8 cellular contexts compared by ENCODE assay signal in the genomic region with DNA sequence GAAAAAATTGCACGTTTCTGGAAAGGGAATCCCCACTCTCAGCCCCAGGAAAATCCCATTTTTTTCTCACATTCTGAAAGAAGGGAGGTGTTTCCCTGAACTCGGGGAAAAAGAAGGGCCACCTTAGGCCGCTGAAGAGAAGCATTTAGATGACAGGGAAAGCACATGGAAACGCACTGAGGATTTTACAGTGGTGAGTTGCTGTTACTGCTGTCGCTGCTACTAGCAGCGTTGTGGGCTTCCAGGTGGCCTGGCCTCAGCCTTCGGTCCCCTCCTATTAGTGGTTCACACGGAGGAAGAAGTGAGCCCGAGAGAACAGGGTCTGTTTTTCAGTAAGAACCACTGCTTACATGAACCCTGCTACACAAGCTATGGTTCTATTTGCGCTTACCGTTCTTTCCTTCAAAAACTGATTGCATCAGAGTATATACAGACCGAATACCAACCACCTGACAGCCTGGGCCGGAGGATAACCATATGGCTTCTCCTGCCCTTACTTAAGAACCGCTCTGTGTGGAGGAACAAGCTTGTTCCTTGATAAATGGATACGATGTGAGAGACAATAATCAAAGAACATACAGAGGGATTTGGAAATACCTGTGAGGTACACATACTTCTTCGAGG. TPM values are rescaled to one million over a fixed set of nuclear protein-coding genes. Genes with fewer than 3 reads are reported as not detected.
DNase-seq lines count a peak whose midpoint lies in the region; ATAC-seq and TF ChIP-seq lines count a peak whose summit lies in the region.

No MANE protein-coding gene starts in this region.

- peak overlapping the region; percentile 94 to 98 for H3K4me3 Mint-ChIP-seq in H9
- H3K4me3 Mint-ChIP-seq in activated T-helper 1 cell treated with anti-CD3 and anti-CD28 coated beads, Interleukin-12 subunit alpha, Interleukin-12 subunit beta, Interleukin-2, Interleukin-4 antibody, amounts not matched to agents 30 ng/mL and 10 ng/mL and 1 ng/mL, durations not matched to agents 14 hours and 24 hours and 36 hours = no peak overlapping the region
- H3K4me3 Mint-ChIP-seq in CD4-positive, alpha-beta T cell = no peak overlapping the region

- no peaks in the 10 kb centered on the region for H3K9me3 ChIP-seq in H9 (ENCODE audit: control insufficient read depth, low read depth, low read length)
- no peaks in the 10 kb centered on the region for H3K9me3 ChIP-seq in PC-3 (ENCODE audit: low read length)
- H3K9me3 ChIP-seq in CD4-positive, alpha-beta T cell (ENCODE audit: control insufficient read depth, low read length) = no peaks in the 10 kb centered on the region

- POLR2A ChIA-PET in PC-3 (lab: Charles Lee; ENCODE audit: unreplicated experiment) = no interaction called here
- POLR2A ChIA-PET in CD4-positive, alpha-beta T cell (lab: Charles Lee) = no interaction called here

- H4K91ac ChIP-seq in H9 (ENCODE audit: insufficient read length, low read depth, low read length) = no peak overlapping the region

- no peaks in the 10 kb centered on the region for H3K27me3 Mint-ChIP-seq in H9 (ENCODE audit: low read depth)
- peaks cover 47% of the 10 kb centered on the region for H3K27me3 Mint-ChIP-seq in activated T-helper 1 cell treated with anti-CD3 and anti-CD28 coated beads, Interleukin-12 subunit alpha, Interleukin-12 subunit beta, Interleukin-2, Interleukin-4 antibody, amounts not matched to agents 30 ng/mL and 10 ng/mL and 1 ng/mL, durations not matched to agents 14 hours and 24 hours and 36 hours (ENCODE audit: insufficient read depth)
- peaks cover 53% of the 10 kb centered on the region for H3K27me3 Mint-ChIP-seq in CD4-positive, alpha-beta T cell

- H4K20me1 ChIP-seq in H9 (ENCODE audit: control insufficient read depth, insufficient read depth, insufficient read length) = no peaks in the 10 kb centered on the region
- H4K20me1 ChIP-seq in PC-3 (ENCODE audit: low read length) = no peaks in the 10 kb centered on the region

- H3K4me3 ChIP-seq in PC-3 (ENCODE audit: low read length) (no peak overlapping the region), retinal pigment epithelial cell (ENCODE audit: low read length) (peak overlapping the region; percentile 96)

- H3K56ac ChIP-seq in H9 (ENCODE audit: insufficient read length, low read depth, low read length) = no peak overlapping the region

- no peaks in the 10 kb centered on the region for H3K9me2 ChIP-seq in PC-3 (replicated peaks; ENCODE audit: low read length)

- no peaks in the 10 kb centered on the region for H3K9me3 Mint-ChIP-seq in H9
- H3K9me3 Mint-ChIP-seq in activated T-helper 1 cell treated with anti-CD3 and anti-CD28 coated beads, Interleukin-12 subunit alpha, Interleukin-12 subunit beta, Interleukin-2, Interleukin-4 antibody, amounts not matched to agents 30 ng/mL and 10 ng/mL and 1 ng/mL, durations not matched to agents 14 hours and 24 hours and 36 hours = no peaks in the 10 kb centered on the region
- no peaks in the 10 kb centered on the region for H3K9me3 Mint-ChIP-seq in CD4-positive, alpha-beta T cell

- H3K4me1 Mint-ChIP-seq in H9 = peaks cover 53 to 54% of the 10 kb centered on the region in 2 experiments
- peaks cover 6% of the 10 kb centered on the region for H3K4me1 Mint-ChIP-seq in activated T-helper 1 cell treated with anti-CD3 and anti-CD28 coated beads, Interleukin-12 subunit alpha, Interleukin-12 subunit beta, Interleukin-2, Interleukin-4 antibody, amounts not matched to agents 30 ng/mL and 10 ng/mL and 1 ng/mL, durations not matched to agents 14 hours and 24 hours and 36 hours (ENCODE audit: low read depth)
- H3K4me1 Mint-ChIP-seq in CD4-positive, alpha-beta T cell (ENCODE audit: low read depth) = peaks cover 7% of the 10 kb centered on the region

- H3K79me1 ChIP-seq in H9 (ENCODE audit: insufficient read depth, low read depth, low read length, poor library complexity, severe bottlenecking) = no peaks in the 10 kb centered on the region

- H4K5ac ChIP-seq in H9 (ENCODE audit: insufficient read length, low read depth, low read length) = no peak overlapping the region

- H3K36me3 ChIP-seq in PC-3 (ENCODE audit: low read depth, low read length) = no peaks in the 10 kb centered on the region

- H3K27me3 ChIP-seq in H9 (ENCODE audit: insufficient read depth, low read length) = no peaks in the 10 kb centered on the region
- H3K27me3 ChIP-seq in PC-3 (ENCODE audit: low read length) = no peaks in the 10 kb centered on the region
- peaks cover 18% of the 10 kb centered on the region for H3K27me3 ChIP-seq in CD4-positive, alpha-beta T cell (ENCODE audit: control insufficient read depth, insufficient read depth, low read length)

- no peak overlapping the region for H3K4ac ChIP-seq in H9 (ENCODE audit: low read depth, low read length)

- peaks cover 0 to 1% (median under 1%) of the 10 kb centered on the region in 3 experiments; a peak in 3 of 7 replicates for H3K36me3 Mint-ChIP-seq in H9 (ENCODE audit: insufficient read depth in 1 of 3, low read depth in 3 of 3)
- no peaks in the 10 kb centered on the region for H3K36me3 Mint-ChIP-seq in activated T-helper 1 cell treated with anti-CD3 and anti-CD28 coated beads, Interleukin-12 subunit alpha, Interleukin-12 subunit beta, Interleukin-2, Interleukin-4 antibody, amounts not matched to agents 30 ng/mL and 10 ng/mL and 1 ng/mL, durations not matched to agents 14 hours and 24 hours and 36 hours (ENCODE audit: low read depth)
- H3K36me3 Mint-ChIP-seq in CD4-positive, alpha-beta T cell (ENCODE audit: low read depth) = no peaks in the 10 kb centered on the region

- no peaks in the 10 kb centered on the region for H3F3A ChIP-seq in PC-3 (ENCODE audit: low read length, unreplicated experiment)

- peak overlapping the region; percentile 90 for H3K4me2 ChIP-seq in H9 (ENCODE audit: insufficient read depth, insufficient read length, low read length)
- no peak overlapping the region for H3K4me2 ChIP-seq in PC-3 (ENCODE audit: low read length)

- H3K79me2 ChIP-seq in H9 (ENCODE audit: insufficient read depth, low read length) = peaks cover 17% of the 10 kb centered on the region
- H3K79me2 ChIP-seq in PC-3 (ENCODE audit: low read length) = no peaks in the 10 kb centered on the region

- H3K14ac ChIP-seq in H9 (ENCODE audit: insufficient read depth, low read length) = peak overlapping the region; percentile 68; the same call in 1 of the 2 replicates

- CTCF ChIA-PET in PC-3 (lab: Charles Lee) = no interaction called here
- CTCF ChIA-PET in CD4-positive, alpha-beta T cell (lab: Charles Lee) = no interaction called here

- in situ Hi-C loops in GM13976 (cut with MboI; ENCODE audit: low sequenced_read_pairs, unreplicated experiment) = no loop called here

- H3K18ac ChIP-seq in H9 (ENCODE audit: insufficient read length, low read depth, low read length) = peak overlapping the region; percentile 74

- no peak overlapping the region for H2BK12ac ChIP-seq in H9 (ENCODE audit: insufficient read length, low read depth, low read length)

- TF ChIP-seq CTCF in H9 (conservative IDR thresholded peaks at IDR 0.05) = peak; percentile 47; the same call in 2 of the 3 replicates
- no peak for TF ChIP-seq CTCF in PC-3 (conservative IDR thresholded peaks at IDR 0.05; ENCODE audit: low read depth, low read length)
- peak; percentile 19 for TF ChIP-seq CTCF in retinal pigment epithelial cell (conservative IDR thresholded peaks at IDR 0.05; ENCODE audit: low read depth, low read length)
- TF ChIP-seq CTCF in CD4-positive, alpha-beta T cell (IDR thresholded peaks at IDR 0.05) = no peak
- no peak for TF ChIP-seq CTCF in GM13976 (IDR thresholded peaks at IDR 0.05; ENCODE audit: borderline replicate concordance, control extremely low read depth, extremely low read depth, insufficient read depth, missing control alignments)

- H3K27ac ChIP-seq in H9 (ENCODE audit: insufficient read length, low read depth, low read length) (peak overlapping the region; percentile 87), PC-3 (ENCODE audit: low read length) (no peak overlapping the region)
- no peak overlapping the region for H3K27ac ChIP-seq in CD4-positive, alpha-beta T cell (ENCODE audit: low read depth, low read length)

- no peak overlapping the region for H2BK20ac ChIP-seq in H9 (ENCODE audit: low read depth, low read length, poor library complexity, severe bottlenecking)

- H3K9ac ChIP-seq in H9 (ENCODE audit: extremely low read depth, insufficient read length, low read length) = peak overlapping the region; percentile 73
- H3K9ac ChIP-seq in PC-3 (ENCODE audit: low read length) = no peak overlapping the region

- H3K23ac ChIP-seq in H9 (ENCODE audit: insufficient read length, low read depth, low read length) = peak overlapping the region; percentile 14

- H2BK5ac ChIP-seq in H9 (ENCODE audit: insufficient read length, low read length) = no peak overlapping the region

- no CpG with 5 or more reads among the region's 16 CpGs for WGBS in H9 (ENCODE audit: extremely low coverage, insufficient read length, low lambda C conversion rate)

- H2BK15ac ChIP-seq in H9 (ENCODE audit: low read depth, low read length) = no peak overlapping the region

- no peak overlapping the region for H4K8ac ChIP-seq in H9 (replicated peaks; ENCODE audit: insufficient read length, low read depth, low read length)

- ATAC-seq in PC-3 (0 out of 2 replicates have a peak, but pooled peaks have one; percentile 20), left cardiac atrium (peak; percentile 42 to 53)
- ATAC-seq in CD4-positive, alpha-beta T cell (ENCODE audit: poor library complexity) = no peak

- H3T11ph ChIP-seq in H9 (ENCODE audit: low read length) = no peak overlapping the region

- H3K27ac Mint-ChIP-seq in H9 = peak overlapping the region; percentile 91 to 98 (median 97)
- no peak overlapping the region for H3K27ac Mint-ChIP-seq in activated T-helper 1 cell treated with anti-CD3 and anti-CD28 coated beads, Interleukin-12 subunit alpha, Interleukin-12 subunit beta, Interleukin-2, Interleukin-4 antibody, amounts not matched to agents 30 ng/mL and 10 ng/mL and 1 ng/mL, durations not matched to agents 14 hours and 24 hours and 36 hours
- no peak overlapping the region for H3K27ac Mint-ChIP-seq in CD4-positive, alpha-beta T cell

- intact Hi-C loops in PC-3 (cut with micrococcal nuclease) = no loop called here
- intact Hi-C loops in left cardiac atrium (cut with DNase I) = no loop called here
- intact Hi-C loops in activated T-helper 1 cell treated with anti-CD3 and anti-CD28 coated beads, Interleukin-12 subunit alpha, Interleukin-12 subunit beta, Interleukin-2, Interleukin-4 antibody, amounts not matched to agents 30 ng/mL and 10 ng/mL and 1 ng/mL, durations not matched to agents 14 hours and 24 hours and 36 hours (cut with micrococcal nuclease) = no loop called here
- intact Hi-C loops in CD4-positive, alpha-beta T cell (cut with DNase I, micrococcal nuclease) = no loop called here

- H3K4me1 ChIP-seq in H9 (ENCODE audit: insufficient read depth, low read length) (peaks cover 5% of the 10 kb centered on the region; the same call in 1 of the 2 replicates), PC-3 (ENCODE audit: insufficient read depth, low read length) (no peaks in the 10 kb centered on the region; the same call in 1 of the 2 replicates)

- peak; percentile 75 for DNase-seq in H9
- no peak for DNase-seq in PC-3
- peak; percentile 20 for DNase-seq in left cardiac atrium
- no peak for DNase-seq in retinal pigment epithelial cell (ENCODE audit: low read depth)
- DNase-seq in activated T-helper 1 cell treated with anti-CD3 and anti-CD28 coated beads, Interleukin-12 subunit alpha, Interleukin-12 subunit beta, Interleukin-2, Interleukin-4 antibody, amounts not matched to agents 30 ng/mL and 10 ng/mL and 1 ng/mL, durations not matched to agents 14 hours and 24 hours and 36 hours (ENCODE audit: low spot score) = no peak
- DNase-seq in activated T-cell treated with anti-CD3 and anti-CD28 coated beads, Interleukin-2, amount 50 U/mL, for 48 hours = no peak
- DNase-seq in CD4-positive, alpha-beta T cell = no peak
- no peak for DNase-seq in GM13976 (ENCODE audit: low spot score)

- H2AK5ac ChIP-seq in H9 (ENCODE audit: insufficient read length, low read length) = no peak overlapping the region

- H3K23me2 ChIP-seq in H9 (ENCODE audit: insufficient read length, low read depth, low read length, poor library complexity, severe bottlenecking) = no peaks in the 10 kb centered on the region

- H2BK120ac ChIP-seq in H9 (ENCODE audit: low read depth, low read length, poor library complexity, severe bottlenecking) = no peak overlapping the region

- no peak overlapping the region for H2AFZ ChIP-seq in H9 (ENCODE audit: low read length)
- no peak overlapping the region for H2AFZ ChIP-seq in PC-3 (ENCODE audit: low read length)

- no TSS peak for BruUV-seq in PC-3 (replicated peaks; lab: Mats Ljungman, UMichigan)

RNA-seq across cellular contexts. Expression of a gene that starts 1.0 kb away (rescaled TPM):
- 8.4 and 9.1 TPM in 2 replicates for total RNA-seq in H9 (2021)
- total RNA-seq in PC-3 (2014; rRNA removed) = 0.26 and 0.69 TPM in 2 replicates
- 1 to 10 TPM; 3.8 to 7.3 TPM for total RNA-seq in left cardiac atrium
- not detected in 2 replicates for total RNA-seq in activated T-helper 1 cell treated with anti-CD3 and anti-CD28 coated beads, Interleukin-12 subunit alpha, Interleukin-12 subunit beta, Interleukin-2, Interleukin-4 antibody, amounts not matched to agents 30 ng/mL and 10 ng/mL and 1 ng/mL, durations not matched to agents 14 hours and 24 hours and 36 hours
- not detected for total RNA-seq in CD4-positive, alpha-beta T cell

RNA-seq across cellular contexts. Expression of a gene that starts 42.6 kb away (rescaled TPM):
- total RNA-seq in H9 (2021) = not detected in 2 replicates
- 0.80 and 1.9 TPM in 2 replicates for total RNA-seq in PC-3 (2014; rRNA removed)
- total RNA-seq in left cardiac atrium = 100 to 1,000 TPM; 131 to 257 TPM
- total RNA-seq in activated T-helper 1 cell treated with anti-CD3 and anti-CD28 coated beads, Interleukin-12 subunit alpha, Interleukin-12 subunit beta, Interleukin-2, Interleukin-4 antibody, amounts not matched to agents 30 ng/mL and 10 ng/mL and 1 ng/mL, durations not matched to agents 14 hours and 24 hours and 36 hours = 0.42 and 0.54 TPM in 2 replicates
- total RNA-seq in CD4-positive, alpha-beta T cell = 1 to 10 TPM; 3.6 to 4.6 TPM

Comparison
In these comparisons a context has a peak if more than half of its experiments do, and no peak if none do; other contexts are left out.
1. DNase-seq: peak in H9 (single experiment) and left cardiac atrium (single experiment); none in PC-3 (single experiment), retinal pigment epithelial cell (single experiment), activated T-helper 1 cell treated with anti-CD3 and anti-CD28 coated beads, Interleukin-12 subunit alpha, Interleukin-12 subunit beta, Interleukin-2, Interleukin-4 antibody, amounts not matched to agents 30 ng/mL and 10 ng/mL and 1 ng/mL, durations not matched to agents 14 hours and 24 hours and 36 hours (single experiment), activated T-cell treated with anti-CD3 and anti-CD28 coated beads, Interleukin-2, amount 50 U/mL, for 48 hours (0 of 2), CD4-positive, alpha-beta T cell (0 of 10) and GM13976 (single experiment).
2. H3K27ac Mint-ChIP-seq: peak in H9 (3 of 3); none in activated T-helper 1 cell treated with anti-CD3 and anti-CD28 coated beads, Interleukin-12 subunit alpha, Interleukin-12 subunit beta, Interleukin-2, Interleukin-4 antibody, amounts not matched to agents 30 ng/mL and 10 ng/mL and 1 ng/mL, durations not matched to agents 14 hours and 24 hours and 36 hours (single experiment) and CD4-positive, alpha-beta T cell (single experiment).
3. H3K4me3 Mint-ChIP-seq: peak in H9 (2 of 2); none in activated T-helper 1 cell treated with anti-CD3 and anti-CD28 coated beads, Interleukin-12 subunit alpha, Interleukin-12 subunit beta, Interleukin-2, Interleukin-4 antibody, amounts not matched to agents 30 ng/mL and 10 ng/mL and 1 ng/mL, durations not matched to agents 14 hours and 24 hours and 36 hours (single experiment) and CD4-positive, alpha-beta T cell (single experiment).
4. CTCF ChIP-seq: peak in H9 (single experiment) and retinal pigment epithelial cell (single experiment); none in PC-3 (single experiment), CD4-positive, alpha-beta T cell (single experiment) and GM13976 (single experiment).
5. RNA of a gene that starts 42.6 kb away (total RNA-seq): 131 to 257 TPM in left cardiac atrium; 3.6 to 4.6 TPM in CD4-positive, alpha-beta T cell, 0.80 to 1.9 TPM in PC-3, 0.42 to 0.54 TPM in activated T-helper 1 cell treated with anti-CD3 and anti-CD28 coated beads, Interleukin-12 subunit alpha, Interleukin-12 subunit beta, Interleukin-2, Interleukin-4 antibody, amounts not matched to agents 30 ng/mL and 10 ng/mL and 1 ng/mL, durations not matched to agents 14 hours and 24 hours and 36 hours and not detected in H9; every median in the first group is over 10 times any median in the second.